23 cellular contexts compared by ENCODE assay signal in the genomic region with DNA sequence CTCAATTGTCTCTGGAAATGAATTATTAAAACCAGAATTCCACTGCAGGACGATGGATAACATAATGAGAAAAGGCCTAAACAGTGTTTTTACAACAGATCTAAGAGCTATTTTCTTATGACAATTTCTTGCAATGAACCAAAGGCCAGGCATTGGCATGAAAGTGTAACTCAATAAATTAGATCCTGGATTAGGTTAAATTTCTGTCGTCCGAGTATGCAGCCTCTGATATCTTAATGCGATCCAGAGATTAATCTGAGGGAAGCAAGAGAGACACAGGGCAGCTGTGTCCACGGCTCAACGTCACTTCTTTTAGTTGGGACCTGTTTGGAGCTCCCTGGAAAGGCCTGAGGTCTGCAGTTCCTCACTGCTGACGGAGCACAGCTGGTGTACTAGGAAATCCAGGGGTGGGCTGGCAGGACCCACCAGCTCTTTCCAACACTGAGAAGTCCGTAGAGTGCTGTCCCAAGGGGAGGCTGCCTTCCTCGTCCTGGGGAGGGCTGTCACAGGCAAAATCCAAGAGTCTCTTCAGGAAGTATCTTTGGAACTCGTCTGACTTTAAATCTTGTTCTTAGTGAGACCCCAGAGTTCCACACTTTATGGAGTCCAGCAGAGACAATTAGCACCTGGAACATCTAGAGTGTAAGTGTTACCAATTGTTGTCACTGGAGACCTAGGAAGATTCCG.
DNase-seq lines count a peak whose midpoint lies in the region; ATAC-seq and TF ChIP-seq lines count a peak whose summit lies in the region.
"Had no signal": no experiment of that assay in that cellular context is flagged by ENCODE, and none has a peak within 500 bp of the region (broad histone marks: within the 10 kb centered on the region; RNA-seq: fewer than 3 reads in every experiment).

No MANE protein-coding gene starts in this region.

- no peak for TF ChIP-seq CTCF in SK-N-SH (IDR thresholded peaks at IDR 0.05)
- TF ChIP-seq CTCF in fibroblast of pulmonary artery (IDR thresholded peaks at IDR 0.05; ENCODE audit: low read length, missing control alignments) = no peak
- TF ChIP-seq CTCF in gastroesophageal sphincter (IDR thresholded peaks at IDR 0.05) = no peak

- H2BK12ac ChIP-seq in trophoblast cell (ENCODE audit: low read length) = peak overlapping the region; percentile 93

- H3K27ac ChIP-seq in SK-N-SH (ENCODE audit: low read depth in 2 of 2, low read length in 1 of 2) = peak overlapping the region in 1 of 2 experiments; percentile 76; a peak in 2 of 4 replicates
- H3K27ac ChIP-seq in trophoblast cell (ENCODE audit: low read depth, low read length) = peak overlapping the region; percentile 2
- H3K27ac ChIP-seq in gastroesophageal sphincter = peak overlapping the region in 2 of 4 donors; percentile 15 to 21
- H3K27ac ChIP-seq: colonic mucosa, parathyroid adenoma, SK-N-MC, testis had no signal

- peaks cover 0 to 6% of the 10 kb centered on the region in 2 experiments; a peak in 1 of 4 replicates for H3K4me1 ChIP-seq in SK-N-SH (ENCODE audit: control insufficient read depth in 1 of 2, insufficient read depth in 2 of 2, low read depth in 1 of 2, low read length in 1 of 2)
- H3K4me1 ChIP-seq in trophoblast cell (ENCODE audit: control insufficient read depth in 1 of 2, insufficient read depth in 2 of 2, low read length in 2 of 2) = peaks cover 12 to 22% of the 10 kb centered on the region in 2 experiments
- peaks cover 0 to 10% (median 2%) of the 10 kb centered on the region in 3 donors for H3K4me1 ChIP-seq in gastroesophageal sphincter
- H3K4me1 ChIP-seq: colonic mucosa had no signal

- no peak overlapping the region for H2AFZ ChIP-seq in SK-N-SH (ENCODE audit: low read depth)
- H2AFZ ChIP-seq in trophoblast cell (ENCODE audit: insufficient read depth, low read length, poor library complexity) = no peak overlapping the region
- H2AFZ ChIP-seq: parathyroid adenoma had no signal

- TF ChIP-seq EP300 in SK-N-SH (IDR thresholded peaks at IDR 0.05; ENCODE audit: borderline replicate concordance in 1 of 2, low read depth in 1 of 2, low read length in 1 of 2) (no peak), gastroesophageal sphincter (IDR thresholded peaks at IDR 0.05) (no peak)

- H3K4me2 ChIP-seq in SK-N-SH = peak overlapping the region; percentile 57; the same call in 1 of the 2 replicates
- no peak overlapping the region for H3K4me2 ChIP-seq in trophoblast cell (ENCODE audit: low read length)

- ATAC-seq in SK-N-SH treated with all-trans-retinoic acid at 6 μM for 48 hours (no peak), HG03045 (IDR thresholded peaks at IDR 0.05; ENCODE audit: unreplicated experiment) (no peak), HG02970 (IDR thresholded peaks at IDR 0.05; ENCODE audit: low FRiP score, unreplicated experiment) (no peak), gastroesophageal sphincter (no peak)
- ATAC-seq: naive thymus-derived CD8-positive, alpha-beta T cell; Panc1; stimulated activated memory B cell treated with anti-CD40 and anti-IgM and Interleukin-4, amounts not matched to agents 10 μg/mL and 1 μg/mL and 100 μg/mL, for 72 hours had no signal

- peak overlapping the region; percentile 16 for H3K18ac ChIP-seq in trophoblast cell (ENCODE audit: low read length)

- no peak overlapping the region for H3K23ac ChIP-seq in trophoblast cell (ENCODE audit: low read length)

- H3K27me3 ChIP-seq in SK-N-SH (ENCODE audit: insufficient read depth) = no peaks in the 10 kb centered on the region; the same call in 1 of the 2 replicates
- no peaks in the 10 kb centered on the region for H3K27me3 ChIP-seq in trophoblast cell (ENCODE audit: insufficient read depth, low read length)
- H3K27me3 ChIP-seq in gastroesophageal sphincter = no peaks in the 10 kb centered on the region
- H3K27me3 ChIP-seq: colonic mucosa, testis had no signal

- H4K91ac ChIP-seq in trophoblast cell (ENCODE audit: low read depth, low read length) = peak overlapping the region; percentile 87

- peaks cover 4% of the 10 kb centered on the region; the same call in 1 of the 2 replicates for H4K20me1 ChIP-seq in SK-N-SH (ENCODE audit: insufficient read depth)

- H4K12ac ChIP-seq in trophoblast cell (ENCODE audit: low read depth, low read length) = no peak overlapping the region

- peaks cover 8% of the 10 kb centered on the region for H3F3A ChIP-seq in SK-N-SH (replicated peaks; ENCODE audit: insufficient read depth)

- peak overlapping the region; percentile 86 for H2BK120ac ChIP-seq in trophoblast cell (ENCODE audit: insufficient read depth, low read length, poor library complexity)

- CTCF ChIA-PET in SK-N-SH (lab: Yijun Ruan, JAX) = no interaction called here

- TF ChIP-seq RAD21 in SK-N-SH (IDR thresholded peaks at IDR 0.05; ENCODE audit: low read length) = no peak

- H3K4me3 ChIP-seq in SK-N-SH (ENCODE audit: low read depth in 2 of 2, low read length in 1 of 2) (no peak overlapping the region; a peak in 1 of 4 replicates), fibroblast of pulmonary artery (replicated peaks; ENCODE audit: low read depth, low read length) (no peak overlapping the region), trophoblast cell (ENCODE audit: low read depth, low read length) (no peak overlapping the region), gastroesophageal sphincter (no peak overlapping the region)
- H3K4me3 ChIP-seq: colonic mucosa, SK-N-MC, testis had no signal

- DNase-seq in SK-N-SH (no peak), fibroblast of pulmonary artery (ENCODE audit: low read depth) (peak; percentile 23), trophoblast cell (no peak), A172 (ENCODE audit: low spot score) (no peak)
- DNase-seq: 8988T; activated CD4-positive, alpha-beta T cell treated with anti-CD3 and anti-CD28 coated beads, Interleukin-2, amount 50 U/mL, for 4 hours; activated CD8-positive, alpha-beta memory T cell treated with anti-CD3 and anti-CD28 coated beads, Interleukin-2, amount 50 U/mL, for 48 hours; activated naive CD8-positive, alpha-beta T cell treated with anti-CD3 and anti-CD28 coated beads for 36 hours; Caco-2; colonic mucosa; naive thymus-derived CD8-positive, alpha-beta T cell; NCI-H1436; NCI-H510A; stimulated activated CD4-positive, alpha-beta T cell treated with anti-CD3 and anti-CD28 coated beads, Interleukin-2, amount 100 ng/mL, for 24 hours; testis had no signal

- WGBS in SK-N-SH (ENCODE audit: low lambda C conversion rate) = 33% methylated on average over 7 of the region's 11 CpGs
- no CpG with 5 or more reads among the region's 11 CpGs for WGBS in trophoblast cell (ENCODE audit: extremely low coverage, insufficient coverage, insufficient read length)
- WGBS in gastroesophageal sphincter (ENCODE audit: low coverage in 1 of 2), 2 donors = 59 to 72% methylated on average over 7 to 9 of the region's 11 CpGs

- peaks cover 30% of the 10 kb centered on the region for H3K79me1 ChIP-seq in trophoblast cell (ENCODE audit: low read length)

- peak overlapping the region; percentile 72 for H3K14ac ChIP-seq in trophoblast cell (ENCODE audit: low read length)

- TF ChIP-seq POLR2A in gastroesophageal sphincter (IDR thresholded peaks at IDR 0.05) = no peak

- H4K8ac ChIP-seq in trophoblast cell (ENCODE audit: low read depth, low read length) = peak overlapping the region; percentile 50

- no peak overlapping the region for H3K9ac ChIP-seq in SK-N-SH
- H3K9ac ChIP-seq in trophoblast cell (ENCODE audit: low read length) = no peak overlapping the region
- H3K9ac ChIP-seq: parathyroid adenoma had no signal

- H3K79me2 ChIP-seq in SK-N-SH (ENCODE audit: insufficient read depth) = no peaks in the 10 kb centered on the region
- peaks cover 4% of the 10 kb centered on the region for H3K79me2 ChIP-seq in trophoblast cell (ENCODE audit: control insufficient read depth, insufficient read depth, low read length, poor library complexity)
- H3K79me2 ChIP-seq: parathyroid adenoma had no signal

- peak overlapping the region; percentile 43 for H3K4ac ChIP-seq in trophoblast cell (ENCODE audit: low read depth, low read length)

- POLR2A ChIA-PET in SK-N-SH (lab: Yijun Ruan, JAX) = no interaction called here

- no peaks in the 10 kb centered on the region for H3K9me2 ChIP-seq in SK-N-SH

- H3K9me3 ChIP-seq in SK-N-SH = no peaks in the 10 kb centered on the region
- no peaks in the 10 kb centered on the region for H3K9me3 ChIP-seq in trophoblast cell (ENCODE audit: insufficient read depth, low read depth, low read length)
- H3K9me3 ChIP-seq in gastroesophageal sphincter = no peaks in the 10 kb centered on the region
- H3K9me3 ChIP-seq: Caco-2, colonic mucosa, testis had no signal

- H2BK5ac ChIP-seq in trophoblast cell (ENCODE audit: low read depth, low read length, poor library complexity) = peak overlapping the region; percentile 55

- H3K36me3 ChIP-seq in SK-N-SH (replicated peaks in 1 of 2; ENCODE audit: control insufficient read depth in 1 of 2, insufficient read depth in 2 of 2, low read length in 1 of 2) (no peaks in the 10 kb centered on the region), trophoblast cell (ENCODE audit: control insufficient read depth in 1 of 2, insufficient read depth in 2 of 2, low read length in 2 of 2) (no peaks in the 10 kb centered on the region), gastroesophageal sphincter (no peaks in the 10 kb centered on the region)
- H3K36me3 ChIP-seq: colonic mucosa had no signal

- peak overlapping the region; percentile 96 for H2AK5ac ChIP-seq in trophoblast cell (ENCODE audit: low read length)

TF ChIP-seq in SK-N-SH, 30 proteins besides CTCF, POLR2A, EP300 and RAD21 (continues in another document):
- TF ChIP-seq RFX5 (IDR thresholded peaks at IDR 0.05; ENCODE audit: low read length) = no peak
- TF ChIP-seq NRF1 (IDR thresholded peaks at IDR 0.05; ENCODE audit: low read depth, low read length) = no peak
- no peak for TF ChIP-seq SIN3A (IDR thresholded peaks at IDR 0.05; ENCODE audit: borderline replicate concordance, low read depth, low read length)
- TF ChIP-seq SMC3 (IDR thresholded peaks at IDR 0.05; ENCODE audit: low read depth, low read length) = no peak

TF ChIP-seq in SK-N-SH treated with all-trans-retinoic acid at 6 μM for 48 hours, 23 proteins besides CTCF, POLR2A, EP300 and RAD21 (continues in another document):
- no peak for TF ChIP-seq ZNF565 (CRISPR knock-in tag; conservative IDR thresholded peaks at IDR 0.05; ENCODE audit: low read depth)
- no peak for TF ChIP-seq ZFP3 (CRISPR knock-in tag; IDR thresholded peaks at IDR 0.05)
- no peak for TF ChIP-seq ZNF70 (CRISPR knock-in tag; IDR thresholded peaks at IDR 0.05)
- TF ChIP-seq CSDC2 (CRISPR knock-in tag; IDR thresholded peaks at IDR 0.05) = no peak
- no peak for TF ChIP-seq ISL1 (CRISPR knock-in tag; IDR thresholded peaks at IDR 0.05)
- no peak for TF ChIP-seq PPARA (CRISPR knock-in tag; IDR thresholded peaks at IDR 0.05; ENCODE audit: borderline replicate concordance)
- no peak for TF ChIP-seq ESRRG (CRISPR knock-in tag; IDR thresholded peaks at IDR 0.05)
- no peak for TF ChIP-seq ZFP30 (CRISPR knock-in tag; IDR thresholded peaks at IDR 0.05)
